8 cellular contexts compared by ENCODE assay signal in the genomic region with DNA sequence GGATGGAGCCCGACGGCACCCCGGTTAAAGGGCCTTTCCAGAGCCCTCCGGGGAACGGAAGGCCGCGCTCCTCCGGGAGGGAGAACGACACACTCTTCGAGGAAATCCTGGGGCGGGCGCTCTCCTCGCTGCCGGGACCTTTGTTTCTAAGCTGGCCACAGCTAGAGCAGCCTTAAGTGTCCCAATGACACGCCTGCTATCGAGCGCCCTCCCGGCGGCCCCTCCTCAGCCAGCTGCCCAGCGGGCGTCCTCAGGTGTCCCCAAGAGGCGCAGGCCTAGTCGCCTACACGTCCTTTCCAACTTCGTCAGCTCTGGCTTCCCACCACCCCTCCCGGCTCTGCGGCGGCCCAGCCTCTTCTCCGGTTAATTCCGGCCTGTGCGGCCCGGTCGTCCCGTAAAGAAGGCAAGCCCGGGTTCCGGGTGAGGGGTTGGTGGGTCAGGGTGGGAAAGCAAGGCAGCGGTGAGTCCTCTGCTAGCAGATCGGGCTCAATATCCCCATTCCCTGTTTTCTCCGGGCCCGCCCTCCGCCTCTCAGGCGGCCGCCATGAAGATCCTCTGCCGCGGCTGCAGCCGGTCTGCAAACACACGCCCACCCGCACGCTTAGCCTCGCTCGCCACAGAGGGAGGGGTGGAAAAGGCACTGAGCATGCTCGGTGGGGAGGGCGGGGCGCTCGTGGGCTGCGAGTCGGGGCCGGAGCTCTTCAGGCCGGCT. TPM values are rescaled to one million over a fixed set of nuclear protein-coding genes. Genes with fewer than 3 reads are reported as not detected.
DNase-seq lines count a peak whose midpoint lies in the region; ATAC-seq, FAIRE-seq and TF ChIP-seq lines count a peak whose summit lies in the region.

No MANE protein-coding gene starts in this region.

- ATAC-seq in HG02885 (IDR thresholded peaks at IDR 0.05; ENCODE audit: poor library complexity, unreplicated experiment), result peak; percentile 85

- peak overlapping the region; percentile 65 for H2AFZ ChIP-seq in hepatocyte

- H3K9me3 ChIP-seq in hepatocyte (ENCODE audit: low read depth), result no peaks in the 10 kb centered on the region

- DNase-seq in GM18507 (ENCODE audit: extremely low spot score, insufficient read length, low read depth) (peak; percentile 93), NCI-H1694 treated with DMSO at 0.1 percent for 48 hours (lab: John Stamatoyannopoulos, UW) (peak; percentile 74), astrocyte of the cerebellum (ENCODE audit: low read depth) (peak; percentile 94), hepatocyte (ENCODE audit: low spot score) (peak; percentile 98), retina (peak; percentile 96), 8988T (no peak)
- DNase-seq in T-helper 2 cell treated with Interferon-gamma antibody and Interleukin-4, amounts not matched to agents 5 μg/mL and 100 μg/mL, for 36 hours (ENCODE audit: low spot score), result peak; percentile 95

- H3K4me3 Mint-ChIP-seq in T-helper 2 cell treated with Interferon-gamma antibody and Interleukin-4, amounts not matched to agents 5 μg/mL and 100 μg/mL, for 36 hours, result peak overlapping the region; percentile 95

- no peaks in the 10 kb centered on the region for H3K9me3 Mint-ChIP-seq in T-helper 2 cell treated with Interferon-gamma antibody and Interleukin-4, amounts not matched to agents 5 μg/mL and 100 μg/mL, for 36 hours

- in situ Hi-C loops in astrocyte of the cerebellum (cut with HindIII; ENCODE audit: low sequenced_read_pairs), result no loop called here

- H3K27me3 ChIP-seq in hepatocyte, result no peaks in the 10 kb centered on the region

- H3K27ac ChIP-seq in hepatocyte, result peak overlapping the region; percentile 100

- no peaks in the 10 kb centered on the region for H3K36me3 ChIP-seq in hepatocyte (replicated peaks; ENCODE audit: insufficient read depth, low read depth)

- H3K9me2 ChIP-seq in hepatocyte (replicated peaks; ENCODE audit: insufficient read depth), result no peaks in the 10 kb centered on the region

- 1% methylated on average over 41 of the region's 59 CpGs for WGBS in hepatocyte (ENCODE audit: low lambda C conversion rate, missing lambda C conversion rate)

- H3K4me1 ChIP-seq in hepatocyte (ENCODE audit: insufficient read depth), result peaks cover 14% of the 10 kb centered on the region

- peak overlapping the region; percentile 97 for H3K27ac Mint-ChIP-seq in T-helper 2 cell treated with Interferon-gamma antibody and Interleukin-4, amounts not matched to agents 5 μg/mL and 100 μg/mL, for 36 hours

- H3K4me3 ChIP-seq in astrocyte of the cerebellum (ENCODE audit: low read depth, low read length), result peak overlapping the region; percentile 76
- peak overlapping the region; percentile 65 for H3K4me3 ChIP-seq in hepatocyte

- FAIRE-seq in GM18507 (lab: Jason Lieb, UNC), result peak; percentile 78

- H3K27me3 Mint-ChIP-seq in T-helper 2 cell treated with Interferon-gamma antibody and Interleukin-4, amounts not matched to agents 5 μg/mL and 100 μg/mL, for 36 hours (ENCODE audit: low read depth), result no peaks in the 10 kb centered on the region

- peaks cover 42% of the 10 kb centered on the region for H3K4me1 Mint-ChIP-seq in T-helper 2 cell treated with Interferon-gamma antibody and Interleukin-4, amounts not matched to agents 5 μg/mL and 100 μg/mL, for 36 hours (ENCODE audit: low read depth)

- peaks cover 15% of the 10 kb centered on the region for H3K36me3 Mint-ChIP-seq in T-helper 2 cell treated with Interferon-gamma antibody and Interleukin-4, amounts not matched to agents 5 μg/mL and 100 μg/mL, for 36 hours (ENCODE audit: low read depth)

- TF ChIP-seq CTCF in astrocyte of the cerebellum (IDR thresholded peaks at IDR 0.05; ENCODE audit: low read depth, low read length, missing control alignments) (no peak), hepatocyte (IDR thresholded peaks at IDR 0.05; ENCODE audit: poor library complexity) (no peak)

- H4K20me1 ChIP-seq in hepatocyte (ENCODE audit: insufficient read depth, poor library complexity, severe bottlenecking), result peaks cover 5% of the 10 kb centered on the region

- peaks cover 51% of the 10 kb centered on the region for H3K79me2 ChIP-seq in hepatocyte

- H3K4me2 ChIP-seq in hepatocyte, result peak overlapping the region; percentile 82

RNA-seq across cellular contexts. Expression of gene RAP1GDS1, which starts 0.4 kb away (rescaled TPM):
- 36.2 and 42.7 TPM in 2 replicates for total RNA-seq in hepatocyte
- polyA plus RNA-seq in hepatocyte, result 25.3 and 28.5 TPM in 2 replicates
